In genomic region chr5:178308541-178309092, GRCh38 we compare ENCODE assay signal across 13 cellular contexts.
"Had no signal": no experiment of that assay in that cellular context is flagged by ENCODE, and none has a peak within 500 bp of the region (broad histone marks: within the 10 kb centered on the region; RNA-seq: fewer than 3 reads in every experiment).

No MANE protein-coding gene starts in this region.

- H3K9me3 Mint-ChIP-seq: activated naive CD4-positive, alpha-beta T cell treated with anti-CD3 and anti-CD28 coated beads, Interleukin-2, amount 50 U/mL, for 24 hours; activated T-helper 17 cell treated with anti-CD3 and anti-CD28 coated beads, Interleukin-2, amount 50 U/mL, for 72 hours; immature natural killer cell; memory B cell; stimulated activated naive CD8-positive, alpha-beta T cell treated with anti-CD3 and anti-CD28 coated beads, Interleukin-15, amount 100 ng/mL, for 72 hours had no signal

- H3K36me3 Mint-ChIP-seq: activated naive CD4-positive, alpha-beta T cell treated with anti-CD3 and anti-CD28 coated beads, Interleukin-2, amount 50 U/mL, for 24 hours; immature natural killer cell; memory B cell had no signal

- H3K27ac ChIP-seq: body of pancreas, esophagus muscularis mucosa, parathyroid adenoma, vagina had no signal

- DNase-seq: activated CD4-positive, alpha-beta T cell treated with anti-CD3 and anti-CD28 coated beads, Interleukin-2, amount 50 U/mL, for 1 hour; activated T-cell treated with anti-CD3 and anti-CD28 coated beads for 4 hours; immature natural killer cell; stimulated activated CD8-positive, alpha-beta memory T cell treated with anti-CD3 and anti-CD28 coated beads, Interleukin-4, amount 100 ng/mL, for 48 hours; stimulated activated naive CD8-positive, alpha-beta T cell treated with anti-CD3 and anti-CD28 coated beads, Interleukin-15, amount 100 ng/mL, for 72 hours; T-helper 17 cell had no signal

- H3K4me1 Mint-ChIP-seq: activated naive CD4-positive, alpha-beta T cell treated with anti-CD3 and anti-CD28 coated beads, Interleukin-2, amount 50 U/mL, for 24 hours; activated T-helper 17 cell treated with anti-CD3 and anti-CD28 coated beads, Interleukin-2, amount 50 U/mL, for 72 hours; immature natural killer cell; stimulated activated naive CD8-positive, alpha-beta T cell treated with anti-CD3 and anti-CD28 coated beads, Interleukin-15, amount 100 ng/mL, for 72 hours had no signal

- H2AFZ ChIP-seq: parathyroid adenoma had no signal

- H3K4me3 ChIP-seq: body of pancreas, esophagus muscularis mucosa, vagina had no signal

- H3K79me2 ChIP-seq: parathyroid adenoma had no signal

- ATAC-seq: activated T-helper 17 cell treated with anti-CD3 and anti-CD28 coated beads, Interleukin-2, amount 50 U/mL, for 72 hours; body of pancreas; stimulated activated naive CD8-positive, alpha-beta T cell treated with anti-CD3 and anti-CD28 coated beads, Interleukin-15, amount 100 ng/mL, for 72 hours; T-helper 17 cell had no signal

- H3K9me3 ChIP-seq: body of pancreas, esophagus muscularis mucosa, vagina had no signal

- H3K36me3 ChIP-seq: esophagus muscularis mucosa, vagina had no signal

- H3K27me3 Mint-ChIP-seq: activated naive CD4-positive, alpha-beta T cell treated with anti-CD3 and anti-CD28 coated beads, Interleukin-2, amount 50 U/mL, for 24 hours had no signal

- H3K27me3 ChIP-seq: body of pancreas, vagina had no signal

- H3K27ac Mint-ChIP-seq: activated naive CD4-positive, alpha-beta T cell treated with anti-CD3 and anti-CD28 coated beads, Interleukin-2, amount 50 U/mL, for 24 hours; activated T-helper 17 cell treated with anti-CD3 and anti-CD28 coated beads, Interleukin-2, amount 50 U/mL, for 72 hours; memory B cell; stimulated activated naive CD8-positive, alpha-beta T cell treated with anti-CD3 and anti-CD28 coated beads, Interleukin-15, amount 100 ng/mL, for 72 hours; T-helper 17 cell had no signal

- H3K4me3 Mint-ChIP-seq: activated naive CD4-positive, alpha-beta T cell treated with anti-CD3 and anti-CD28 coated beads, Interleukin-2, amount 50 U/mL, for 24 hours; activated T-helper 17 cell treated with anti-CD3 and anti-CD28 coated beads, Interleukin-2, amount 50 U/mL, for 72 hours; immature natural killer cell; memory B cell; stimulated activated naive CD8-positive, alpha-beta T cell treated with anti-CD3 and anti-CD28 coated beads, Interleukin-15, amount 100 ng/mL, for 72 hours; T-helper 17 cell had no signal

- H3K4me1 ChIP-seq: body of pancreas, esophagus muscularis mucosa, parathyroid adenoma had no signal
